ENCODE assay signal across 7 cellular contexts in genomic region chr3:130635285-130635684, GRCh38.
"Had no signal": no experiment of that assay in that cellular context is flagged by ENCODE, and none has a peak within 500 bp of the region (broad histone marks: within the 10 kb centered on the region; RNA-seq: fewer than 3 reads in every experiment).

No MANE protein-coding gene starts in this region.

- ATAC-seq: K562 had no signal

- FAIRE-seq: HTR-8/SVneo, K562 had no signal

- DNase-seq: IMR-90, KBM-7, KG1 had no signal

- H3K9ac ChIP-seq: KMS-11 had no signal

- H3K4me2 ChIP-seq: KMS-11 had no signal

- H3K27ac ChIP-seq: HL-60, KMS-11 had no signal

- H3K4me3 ChIP-seq: K562 had no signal
